Comparison of ENCODE assay signal across 1 cellular context in the genomic region with DNA sequence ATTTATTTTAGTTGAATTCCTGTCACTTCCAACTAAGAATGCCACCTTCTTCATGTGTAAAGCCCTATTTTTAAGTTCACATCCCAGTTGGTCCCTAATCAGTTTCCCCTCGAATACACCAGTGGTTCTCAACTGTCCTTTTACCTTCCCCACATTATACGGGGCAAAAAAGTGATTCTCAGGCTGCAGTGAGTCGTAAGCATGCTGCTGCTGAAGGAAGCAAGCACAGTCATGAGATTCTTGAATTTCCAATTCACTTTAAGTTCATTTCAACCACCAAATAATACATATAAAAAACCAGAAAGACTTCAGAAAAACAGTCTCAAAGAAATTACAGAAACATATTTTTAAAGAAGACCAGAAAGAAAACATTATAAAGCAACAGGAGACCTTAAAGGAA.
TF ChIP-seq lines count a peak whose summit lies in the region.

No MANE protein-coding gene starts in this region.

TF ChIP-seq in HepG2, 621 proteins besides CTCF, POLR2A, EP300 and RAD21:
- no peak for TF ChIP-seq MXI1 (IDR thresholded peaks at IDR 0.05; ENCODE audit: borderline replicate concordance, low read depth, low read length)
- no peak for TF ChIP-seq SMYD3 (CRISPR knock-in tag; IDR thresholded peaks at IDR 0.05)
- TF ChIP-seq ZNF136 (CRISPR knock-in tag; IDR thresholded peaks at IDR 0.05; ENCODE audit: low read depth) = no peak
- TF ChIP-seq, protein P1, sequence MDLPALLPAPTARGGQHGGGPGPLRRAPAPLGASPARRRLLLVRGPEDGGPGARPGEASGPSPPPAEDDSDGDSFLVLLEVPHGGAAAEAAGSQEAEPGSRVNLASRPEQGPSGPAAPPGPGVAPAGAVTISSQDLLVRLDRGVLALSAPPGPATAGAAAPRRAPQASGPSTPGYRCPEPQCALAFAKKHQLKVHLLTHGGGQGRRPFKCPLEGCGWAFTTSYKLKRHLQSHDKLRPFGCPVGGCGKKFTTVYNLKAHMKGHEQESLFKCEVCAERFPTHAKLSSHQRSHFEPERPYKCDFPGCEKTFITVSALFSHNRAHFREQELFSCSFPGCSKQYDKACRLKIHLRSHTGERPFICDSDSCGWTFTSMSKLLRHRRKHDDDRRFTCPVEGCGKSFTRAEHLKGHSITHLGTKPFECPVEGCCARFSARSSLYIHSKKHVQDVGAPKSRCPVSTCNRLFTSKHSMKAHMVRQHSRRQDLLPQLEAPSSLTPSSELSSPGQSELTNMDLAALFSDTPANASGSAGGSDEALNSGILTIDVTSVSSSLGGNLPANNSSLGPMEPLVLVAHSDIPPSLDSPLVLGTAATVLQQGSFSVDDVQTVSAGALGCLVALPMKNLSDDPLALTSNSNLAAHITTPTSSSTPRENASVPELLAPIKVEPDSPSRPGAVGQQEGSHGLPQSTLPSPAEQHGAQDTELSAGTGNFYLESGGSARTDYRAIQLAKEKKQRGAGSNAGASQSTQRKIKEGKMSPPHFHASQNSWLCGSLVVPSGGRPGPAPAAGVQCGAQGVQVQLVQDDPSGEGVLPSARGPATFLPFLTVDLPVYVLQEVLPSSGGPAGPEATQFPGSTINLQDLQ (CRISPR knock-in tag; IDR thresholded peaks at IDR 0.05) = no peak
- TF ChIP-seq, protein P2, sequence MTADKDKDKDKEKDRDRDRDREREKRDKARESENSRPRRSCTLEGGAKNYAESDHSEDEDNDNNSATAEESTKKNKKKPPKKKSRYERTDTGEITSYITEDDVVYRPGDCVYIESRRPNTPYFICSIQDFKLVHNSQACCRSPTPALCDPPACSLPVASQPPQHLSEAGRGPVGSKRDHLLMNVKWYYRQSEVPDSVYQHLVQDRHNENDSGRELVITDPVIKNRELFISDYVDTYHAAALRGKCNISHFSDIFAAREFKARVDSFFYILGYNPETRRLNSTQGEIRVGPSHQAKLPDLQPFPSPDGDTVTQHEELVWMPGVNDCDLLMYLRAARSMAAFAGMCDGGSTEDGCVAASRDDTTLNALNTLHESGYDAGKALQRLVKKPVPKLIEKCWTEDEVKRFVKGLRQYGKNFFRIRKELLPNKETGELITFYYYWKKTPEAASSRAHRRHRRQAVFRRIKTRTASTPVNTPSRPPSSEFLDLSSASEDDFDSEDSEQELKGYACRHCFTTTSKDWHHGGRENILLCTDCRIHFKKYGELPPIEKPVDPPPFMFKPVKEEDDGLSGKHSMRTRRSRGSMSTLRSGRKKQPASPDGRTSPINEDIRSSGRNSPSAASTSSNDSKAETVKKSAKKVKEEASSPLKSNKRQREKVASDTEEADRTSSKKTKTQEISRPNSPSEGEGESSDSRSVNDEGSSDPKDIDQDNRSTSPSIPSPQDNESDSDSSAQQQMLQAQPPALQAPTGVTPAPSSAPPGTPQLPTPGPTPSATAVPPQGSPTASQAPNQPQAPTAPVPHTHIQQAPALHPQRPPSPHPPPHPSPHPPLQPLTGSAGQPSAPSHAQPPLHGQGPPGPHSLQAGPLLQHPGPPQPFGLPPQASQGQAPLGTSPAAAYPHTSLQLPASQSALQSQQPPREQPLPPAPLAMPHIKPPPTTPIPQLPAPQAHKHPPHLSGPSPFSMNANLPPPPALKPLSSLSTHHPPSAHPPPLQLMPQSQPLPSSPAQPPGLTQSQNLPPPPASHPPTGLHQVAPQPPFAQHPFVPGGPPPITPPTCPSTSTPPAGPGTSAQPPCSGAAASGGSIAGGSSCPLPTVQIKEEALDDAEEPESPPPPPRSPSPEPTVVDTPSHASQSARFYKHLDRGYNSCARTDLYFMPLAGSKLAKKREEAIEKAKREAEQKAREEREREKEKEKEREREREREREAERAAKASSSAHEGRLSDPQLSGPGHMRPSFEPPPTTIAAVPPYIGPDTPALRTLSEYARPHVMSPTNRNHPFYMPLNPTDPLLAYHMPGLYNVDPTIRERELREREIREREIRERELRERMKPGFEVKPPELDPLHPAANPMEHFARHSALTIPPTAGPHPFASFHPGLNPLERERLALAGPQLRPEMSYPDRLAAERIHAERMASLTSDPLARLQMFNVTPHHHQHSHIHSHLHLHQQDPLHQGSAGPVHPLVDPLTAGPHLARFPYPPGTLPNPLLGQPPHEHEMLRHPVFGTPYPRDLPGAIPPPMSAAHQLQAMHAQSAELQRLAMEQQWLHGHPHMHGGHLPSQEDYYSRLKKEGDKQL (CRISPR knock-in tag; IDR thresholded peaks at IDR 0.05; ENCODE audit: low read depth) = no peak
- no peak for TF ChIP-seq FOXJ3 (CRISPR knock-in tag; IDR thresholded peaks at IDR 0.05; ENCODE audit: borderline replicate concordance)
- no peak for TF ChIP-seq KLF6 (CRISPR knock-in tag; IDR thresholded peaks at IDR 0.05)
- no peak for TF ChIP-seq RCOR2 (CRISPR knock-in tag; IDR thresholded peaks at IDR 0.05)
- no peak for TF ChIP-seq NFATC3 (CRISPR knock-in tag; IDR thresholded peaks at IDR 0.05)
- TF ChIP-seq, protein P3, sequence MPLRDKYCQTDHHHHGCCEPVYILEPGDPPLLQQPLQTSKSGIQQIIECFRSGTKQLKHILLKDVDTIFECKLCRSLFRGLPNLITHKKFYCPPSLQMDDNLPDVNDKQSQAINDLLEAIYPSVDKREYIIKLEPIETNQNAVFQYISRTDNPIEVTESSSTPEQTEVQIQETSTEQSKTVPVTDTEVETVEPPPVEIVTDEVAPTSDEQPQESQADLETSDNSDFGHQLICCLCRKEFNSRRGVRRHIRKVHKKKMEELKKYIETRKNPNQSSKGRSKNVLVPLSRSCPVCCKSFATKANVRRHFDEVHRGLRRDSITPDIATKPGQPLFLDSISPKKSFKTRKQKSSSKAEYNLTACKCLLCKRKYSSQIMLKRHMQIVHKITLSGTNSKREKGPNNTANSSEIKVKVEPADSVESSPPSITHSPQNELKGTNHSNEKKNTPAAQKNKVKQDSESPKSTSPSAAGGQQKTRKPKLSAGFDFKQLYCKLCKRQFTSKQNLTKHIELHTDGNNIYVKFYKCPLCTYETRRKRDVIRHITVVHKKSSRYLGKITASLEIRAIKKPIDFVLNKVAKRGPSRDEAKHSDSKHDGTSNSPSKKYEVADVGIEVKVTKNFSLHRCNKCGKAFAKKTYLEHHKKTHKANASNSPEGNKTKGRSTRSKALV (CRISPR knock-in tag; IDR thresholded peaks at IDR 0.05) = no peak
- no peak for TF ChIP-seq SCMH1 (CRISPR knock-in tag; IDR thresholded peaks at IDR 0.05; ENCODE audit: borderline replicate concordance)
- no peak for TF ChIP-seq DR1 (CRISPR knock-in tag; IDR thresholded peaks at IDR 0.05)
- no peak for TF ChIP-seq PHF21A (CRISPR knock-in tag; IDR thresholded peaks at IDR 0.05)
- no peak for TF ChIP-seq ZNF644 (CRISPR knock-in tag; IDR thresholded peaks at IDR 0.05; ENCODE audit: low read depth)
- TF ChIP-seq ZNF720 (CRISPR knock-in tag; IDR thresholded peaks at IDR 0.05) = no peak
- TF ChIP-seq, protein P4, sequence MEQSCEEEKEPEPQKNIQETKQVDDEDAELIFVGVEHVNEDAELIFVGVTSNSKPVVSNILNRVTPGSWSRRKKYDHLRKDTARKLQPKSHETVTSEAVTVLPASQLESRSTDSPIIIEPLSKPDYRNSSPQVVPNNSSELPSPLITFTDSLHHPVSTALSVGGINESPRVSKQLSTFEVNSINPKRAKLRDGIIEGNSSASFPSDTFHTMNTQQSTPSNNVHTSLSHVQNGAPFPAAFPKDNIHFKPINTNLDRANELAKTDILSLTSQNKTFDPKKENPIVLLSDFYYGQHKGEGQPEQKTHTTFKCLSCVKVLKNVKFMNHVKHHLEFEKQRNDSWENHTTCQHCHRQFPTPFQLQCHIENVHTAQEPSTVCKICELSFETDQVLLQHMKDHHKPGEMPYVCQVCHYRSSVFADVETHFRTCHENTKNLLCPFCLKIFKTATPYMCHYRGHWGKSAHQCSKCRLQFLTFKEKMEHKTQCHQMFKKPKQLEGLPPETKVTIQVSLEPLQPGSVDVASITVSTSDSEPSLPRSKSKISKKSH (CRISPR knock-in tag; IDR thresholded peaks at IDR 0.05; ENCODE audit: borderline replicate concordance) = no peak
- TF ChIP-seq ATF7-NPFF (CRISPR knock-in tag; IDR thresholded peaks at IDR 0.05; ENCODE audit: low read depth) = no peak
- TF ChIP-seq ZBTB38 (CRISPR knock-in tag; IDR thresholded peaks at IDR 0.05) = no peak
- TF ChIP-seq ZSCAN12 (CRISPR knock-in tag; IDR thresholded peaks at IDR 0.05) = no peak
- TF ChIP-seq CC2D1A (CRISPR knock-in tag; IDR thresholded peaks at IDR 0.05) = no peak
